Comparison of ENCODE assay signal across 8 cellular contexts in genomic region chr1:43348809-43349593, GRCh38. TPM values are rescaled to one million over a fixed set of nuclear protein-coding genes. Genes with fewer than 3 reads are reported as not detected.
A peak's percentile ranks its signal among the peaks of the same experiment; 100 is the strongest.
DNase-seq lines count a peak whose midpoint lies in the region; ATAC-seq and TF ChIP-seq lines count a peak whose summit lies in the region.

No MANE protein-coding gene starts in this region.

- peak overlapping the region; percentile 77 for H3K9ac ChIP-seq in adipocyte (ENCODE audit: low read length)

- no peaks in the 10 kb centered on the region for H3K79me2 ChIP-seq in osteoblast (ENCODE audit: insufficient read depth, low read length)

- intact Hi-C loops in heart left ventricle (cut with DNase I), result loop anchor here in 2 of 10 donors (1.0 to 5.0 kb wide), 3 partner anchors 9 to 112 kb away; partner anchors contain the start of genes CDC20 (in 1 of the 2) and TIE1 (in 1 of the 2)

- TF ChIP-seq CTCF in heart left ventricle (IDR thresholded peaks at IDR 0.05) (no peak), osteoblast (IDR thresholded peaks at IDR 0.05; ENCODE audit: extremely low read depth, low read depth, low read length) (no peak)

- H2AFZ ChIP-seq in osteoblast (ENCODE audit: low read length), result peak overlapping the region; percentile 92

- peak overlapping the region; percentile 87 for H3K4me2 ChIP-seq in osteoblast (ENCODE audit: insufficient read depth, low read length)

- ATAC-seq in heart left ventricle, result peak; percentile 86 to 92 (median 89)
- ATAC-seq in HG03095 (IDR thresholded peaks at IDR 0.05; ENCODE audit: unreplicated experiment), result no peak
- ATAC-seq in GM18511 (IDR thresholded peaks at IDR 0.05; ENCODE audit: unreplicated experiment), result no peak

- H3K9me3 ChIP-seq in adipocyte (ENCODE audit: control insufficient read depth, low read length) (no peaks in the 10 kb centered on the region), heart left ventricle (no peaks in the 10 kb centered on the region), osteoblast (ENCODE audit: low read depth, low read length) (no peaks in the 10 kb centered on the region)

- H3K27ac ChIP-seq in heart left ventricle, result peak overlapping the region; percentile 78 to 100 (median 96)
- no peak overlapping the region for H3K27ac ChIP-seq in osteoblast (ENCODE audit: low read depth, low read length)

- H4K20me1 ChIP-seq in osteoblast (ENCODE audit: insufficient read depth, low read length), result no peaks in the 10 kb centered on the region

- DNase-seq in EH (ENCODE audit: low read depth), result peak; percentile 60
- peak; percentile 90 for DNase-seq in HuH-7.5 (ENCODE audit: low spot score)
- DNase-seq in RKO (ENCODE audit: low spot score), result peak; percentile 78
- DNase-seq in adipocyte (ENCODE audit: low read depth), result peak; percentile 55
- DNase-seq in heart left ventricle, result peak; percentile 85 to 90 (median 90)
- peak; percentile 91 for DNase-seq in osteoblast (ENCODE audit: insufficient read length, low spot score, missing footprints)

- H3K36me3 ChIP-seq in adipocyte (ENCODE audit: control insufficient read depth, insufficient read depth, low read length, severe bottlenecking) (no peaks in the 10 kb centered on the region), heart left ventricle (no peaks in the 10 kb centered on the region), osteoblast (ENCODE audit: insufficient read depth, low read length) (no peaks in the 10 kb centered on the region)

- peak overlapping the region; percentile 75 for H3K4me3 ChIP-seq in adipocyte (ENCODE audit: low read length)
- peak overlapping the region; percentile 34 to 90 (median 60) for H3K4me3 ChIP-seq in heart left ventricle
- H3K4me3 ChIP-seq in osteoblast (ENCODE audit: insufficient read depth, low read length), result peak overlapping the region; percentile 75

- 6 to 10% (median 7%) methylated on average over 31 to 72 of the region's 72 CpGs for WGBS in heart left ventricle, 4 donors

- H3K27me3 ChIP-seq in adipocyte (replicated peaks; ENCODE audit: control insufficient read depth, insufficient read depth, low read length) (no peaks in the 10 kb centered on the region), heart left ventricle (no peaks in the 10 kb centered on the region), osteoblast (ENCODE audit: insufficient read depth, low read length) (peaks cover 18% of the 10 kb centered on the region)

- H3K4me1 ChIP-seq in adipocyte (ENCODE audit: control insufficient read depth, insufficient read depth, low read length) (peaks cover 30% of the 10 kb centered on the region), heart left ventricle (peaks cover 0 to 54% (median 25%) of the 10 kb centered on the region in 12 donors), osteoblast (ENCODE audit: insufficient read depth, low read length) (peaks cover 15% of the 10 kb centered on the region)

- peak in 1 of 2 donors; percentile 46 for TF ChIP-seq POLR2A in heart left ventricle (IDR thresholded peaks at IDR 0.05)

RNA-seq across cellular contexts. Expression of gene CDC20, which starts 9.8 kb away (rescaled TPM):
- total RNA-seq in heart left ventricle (10 to 100 TPM in 1 of 9 donors, 1 to 10 TPM in 5, under 1 TPM in 3; 0.45 to 16.9 (median 1.5) TPM), osteoblast (4.7 and 5.3 TPM in 2 replicates)
- polyA plus RNA-seq in heart left ventricle, result under 1 TPM; 0.38 to 0.49 TPM

RNA-seq across cellular contexts. Expression of gene MPL, which starts 11.4 kb away (rescaled TPM):
- under 1 TPM; 0.25 to 0.98 (median 0.59) TPM for total RNA-seq in heart left ventricle
- polyA plus RNA-seq in heart left ventricle, result under 1 TPM in 1 of 2 donors, not detected in 1; 0.11 TPM
- not detected in 2 replicates for total RNA-seq in osteoblast

RNA-seq across cellular contexts. Expression of gene ELOVL1, which starts 18.8 kb away (rescaled TPM):
- total RNA-seq in heart left ventricle (10 to 100 TPM; 22.1 to 63.5 (median 33.6) TPM), osteoblast (35.9 and 36.9 TPM in 2 replicates)
- 10 to 100 TPM; 25.7 to 93.4 TPM for polyA plus RNA-seq in heart left ventricle

RNA-seq across cellular contexts. Expression of gene MED8, which starts 40.6 kb away (rescaled TPM):
- total RNA-seq in heart left ventricle (10 to 100 TPM; 13.7 to 25.4 (median 16.9) TPM), osteoblast (64.8 and 65.9 TPM in 2 replicates)
- 10 to 100 TPM; 11.7 to 31.4 TPM for polyA plus RNA-seq in heart left ventricle

RNA-seq across cellular contexts. Expression of gene SZT2, which starts 40.7 kb away (rescaled TPM):
- total RNA-seq in heart left ventricle (10 to 100 TPM; 19.0 to 39.7 (median 24.4) TPM), osteoblast (41.0 and 42.0 TPM in 2 replicates)
- polyA plus RNA-seq in heart left ventricle, result 10 to 100 TPM; 13.1 to 29.1 TPM

Comparison
In these comparisons a context has a peak if more than half of its experiments do, and no peak if none do; other contexts are left out.
1. ATAC-seq: peak in heart left ventricle (4 of 4); none in HG03095 (single experiment) and GM18511 (single experiment).
2. Peak in every context shown above with its lines, with median percentiles within 50 percentile points of each other: DNase-seq and H3K4me3 ChIP-seq.